Comparison of ENCODE assay signal across 13 cellular contexts in the genomic region with DNA sequence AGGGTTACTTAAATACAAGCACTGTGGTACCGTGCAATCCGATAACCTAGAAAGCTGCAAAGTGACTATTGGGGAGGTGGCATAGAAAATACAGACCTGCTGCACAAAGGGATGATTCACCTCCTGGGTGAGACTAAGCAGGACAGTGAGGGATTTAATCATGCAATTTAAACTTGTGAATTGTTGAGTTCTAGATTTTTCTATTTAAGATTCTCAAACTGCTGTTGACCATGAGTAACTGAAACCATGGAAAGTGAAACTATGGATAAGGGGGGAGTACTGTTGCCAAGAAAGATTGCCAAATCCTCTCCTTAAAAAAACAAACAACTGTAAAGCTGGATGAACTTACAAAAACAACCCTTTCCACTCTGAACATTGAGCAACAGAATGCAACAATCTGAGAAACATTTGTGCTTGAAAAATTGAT.
DNase-seq lines count a peak whose midpoint lies in the region; ATAC-seq, FAIRE-seq and TF ChIP-seq lines count a peak whose summit lies in the region.
"Had no signal": no experiment of that assay in that cellular context is flagged by ENCODE, and none has a peak within 500 bp of the region (broad histone marks: within the 10 kb centered on the region; RNA-seq: fewer than 3 reads in every experiment).

No MANE protein-coding gene starts in this region.

- ATAC-seq in sciatic nerve, result peak; percentile 45
- ATAC-seq in HG02852 (IDR thresholded peaks at IDR 0.05; ENCODE audit: unreplicated experiment), result no peak
- ATAC-seq in stimulated activated naive B cell treated with anti-CD40 and anti-IgM and Interleukin-4, amounts not matched to agents 10 μg/mL and 1 μg/mL and 100 μg/mL, for 72 hours (replicated peaks), result no peak

- 29 to 45% methylated on average over 2 of the region's 2 CpGs for whole genome bisulfite sequencing in GM23248 (ENCODE audit: low coverage in 1 of 2, low lambda C conversion rate in 2 of 2, missing lambda C conversion rate in 2 of 2), 2 experiments

- no peak overlapping the region for H2AFZ ChIP-seq in GM23248
- no peak overlapping the region for H2AFZ ChIP-seq in astrocyte (ENCODE audit: low read depth, low read length)

- H3K27ac Mint-ChIP-seq in astrocyte (ENCODE audit: unreplicated experiment), result no peak overlapping the region
- no peak overlapping the region for H3K27ac Mint-ChIP-seq in stimulated activated naive B cell treated with anti-CD40 and anti-IgM and Interleukin-4, amounts not matched to agents 10 μg/mL and 1 μg/mL and 100 μg/mL, for 72 hours
- H3K27ac Mint-ChIP-seq: activated B cell treated with CpG ODN at 0.5 μM for 24 hours; activated naive CD8-positive, alpha-beta T cell; nephron had no signal

- DNase-seq in GM23248, result peak; percentile 2
- peak; percentile 72 for DNase-seq in astrocyte (ENCODE audit: low read depth)
- DNase-seq in fibroblast of pulmonary artery (ENCODE audit: low read depth), result peak; percentile 88
- DNase-seq in sciatic nerve (ENCODE audit: low spot score), result no peak
- DNase-seq in stimulated activated naive B cell treated with anti-CD40 and anti-IgM and Interleukin-4, amounts not matched to agents 10 μg/mL and 1 μg/mL and 100 μg/mL, for 72 hours, result no peak
- no peak for DNase-seq in T-helper 1 cell
- DNase-seq: activated B cell treated with CpG ODN at 0.5 μM for 24 hours, dorsolateral prefrontal cortex, NCI-H1048, NCI-H2171 treated with DMSO at 0.1 percent for 48 hours had no signal

- no peaks in the 10 kb centered on the region for H3K9me2 ChIP-seq in GM23248 (ENCODE audit: insufficient read depth)

- no peaks in the 10 kb centered on the region for H3K27me3 Mint-ChIP-seq in astrocyte (ENCODE audit: low read depth, unreplicated experiment)
- no peaks in the 10 kb centered on the region for H3K27me3 Mint-ChIP-seq in stimulated activated naive B cell treated with anti-CD40 and anti-IgM and Interleukin-4, amounts not matched to agents 10 μg/mL and 1 μg/mL and 100 μg/mL, for 72 hours
- H3K27me3 Mint-ChIP-seq: activated B cell treated with CpG ODN at 0.5 μM for 24 hours; activated naive CD8-positive, alpha-beta T cell had no signal

- intact Hi-C loops in sciatic nerve (cut with DNase I), result no loop called here

- no peaks in the 10 kb centered on the region for H3K4me1 ChIP-seq in GM23248 (ENCODE audit: insufficient read depth)
- H3K4me1 ChIP-seq in astrocyte (ENCODE audit: insufficient read depth, low read length), result no peaks in the 10 kb centered on the region

- H3K27me3 ChIP-seq in GM23248 (replicated peaks; ENCODE audit: insufficient read depth) (no peaks in the 10 kb centered on the region), astrocyte (ENCODE audit: insufficient read depth, low read length) (no peaks in the 10 kb centered on the region)
- H3K27me3 ChIP-seq: dorsolateral prefrontal cortex had no signal

- no peaks in the 10 kb centered on the region for H3K36me3 Mint-ChIP-seq in astrocyte (ENCODE audit: low read depth, unreplicated experiment)
- H3K36me3 Mint-ChIP-seq in stimulated activated naive B cell treated with anti-CD40 and anti-IgM and Interleukin-4, amounts not matched to agents 10 μg/mL and 1 μg/mL and 100 μg/mL, for 72 hours, result no peaks in the 10 kb centered on the region
- H3K36me3 Mint-ChIP-seq: activated naive CD8-positive, alpha-beta T cell had no signal

- no peak for FAIRE-seq in astrocyte (lab: Jason Lieb, UNC)

- no peak overlapping the region for H3K4me3 ChIP-seq in GM23248
- H3K4me3 ChIP-seq in astrocyte (ENCODE audit: insufficient read depth, low read depth, low read length), result no peak overlapping the region
- H3K4me3 ChIP-seq in fibroblast of pulmonary artery (replicated peaks; ENCODE audit: low read depth, low read length), result no peak overlapping the region
- H3K4me3 ChIP-seq: dorsolateral prefrontal cortex had no signal

- H3K4me3 Mint-ChIP-seq in astrocyte (ENCODE audit: unreplicated experiment), result no peak overlapping the region
- no peak overlapping the region for H3K4me3 Mint-ChIP-seq in stimulated activated naive B cell treated with anti-CD40 and anti-IgM and Interleukin-4, amounts not matched to agents 10 μg/mL and 1 μg/mL and 100 μg/mL, for 72 hours
- H3K4me3 Mint-ChIP-seq: activated B cell treated with CpG ODN at 0.5 μM for 24 hours; activated naive CD8-positive, alpha-beta T cell; nephron had no signal

- H3F3A ChIP-seq in GM23248 (ENCODE audit: insufficient read depth), result no peaks in the 10 kb centered on the region

- TF ChIP-seq CTCF in astrocyte (IDR thresholded peaks at IDR 0.05; ENCODE audit: insufficient read depth, low read depth, low read length) (no peak), fibroblast of pulmonary artery (IDR thresholded peaks at IDR 0.05; ENCODE audit: low read length, missing control alignments) (no peak)

- peaks cover 2% of the 10 kb centered on the region for H3K4me1 Mint-ChIP-seq in astrocyte (ENCODE audit: low read depth, unreplicated experiment)
- H3K4me1 Mint-ChIP-seq in stimulated activated naive B cell treated with anti-CD40 and anti-IgM and Interleukin-4, amounts not matched to agents 10 μg/mL and 1 μg/mL and 100 μg/mL, for 72 hours, result no peaks in the 10 kb centered on the region
- H3K4me1 Mint-ChIP-seq: activated B cell treated with CpG ODN at 0.5 μM for 24 hours, nephron had no signal

- H3K9ac ChIP-seq in GM23248 (no peak overlapping the region), astrocyte (ENCODE audit: low read length) (no peak overlapping the region)

- in situ Hi-C loops in GM23248 (cut with MboI), result no loop called here

- no peaks in the 10 kb centered on the region for H3K79me2 ChIP-seq in GM23248 (ENCODE audit: insufficient read depth)
- H3K79me2 ChIP-seq in astrocyte (ENCODE audit: insufficient read depth, low read length), result no peaks in the 10 kb centered on the region

- peaks cover 2% of the 10 kb centered on the region for H3K9me3 Mint-ChIP-seq in astrocyte (ENCODE audit: unreplicated experiment)
- peaks cover 0 to 1% of the 10 kb centered on the region in 2 donors for H3K9me3 Mint-ChIP-seq in stimulated activated naive B cell treated with anti-CD40 and anti-IgM and Interleukin-4, amounts not matched to agents 10 μg/mL and 1 μg/mL and 100 μg/mL, for 72 hours

- no peaks in the 10 kb centered on the region for H3K36me3 ChIP-seq in GM23248 (ENCODE audit: low read depth)
- no peaks in the 10 kb centered on the region for H3K36me3 ChIP-seq in astrocyte (ENCODE audit: insufficient read depth, low read length)

- H3K4me2 ChIP-seq in GM23248 (ENCODE audit: unreplicated experiment) (no peak overlapping the region), astrocyte (ENCODE audit: low read length) (no peak overlapping the region)

- H3K9me3 ChIP-seq in GM23248 (ENCODE audit: low read depth) (no peaks in the 10 kb centered on the region), astrocyte (ENCODE audit: insufficient read depth, low read depth, low read length) (no peaks in the 10 kb centered on the region)

- H4K20me1 ChIP-seq in GM23248 (ENCODE audit: insufficient read depth) (no peaks in the 10 kb centered on the region), astrocyte (ENCODE audit: insufficient read depth, low read length) (no peaks in the 10 kb centered on the region)

- H3K27ac ChIP-seq in GM23248, result no peak overlapping the region
- no peak overlapping the region for H3K27ac ChIP-seq in astrocyte (ENCODE audit: low read depth, low read length)
- H3K27ac ChIP-seq: dorsolateral prefrontal cortex had no signal

Comparison
In these comparisons a context has a peak if more than half of its experiments do, and no peak if none do; other contexts are left out.
1. DNase-seq: peak in GM23248 (single experiment), astrocyte (single experiment) and fibroblast of pulmonary artery (single experiment); none in sciatic nerve (single experiment), stimulated activated naive B cell treated with anti-CD40 and anti-IgM and Interleukin-4, amounts not matched to agents 10 μg/mL and 1 μg/mL and 100 μg/mL, for 72 hours (single experiment) and T-helper 1 cell (0 of 5).